Comparison of ENCODE assay signal across 19 cellular contexts in genomic region chrX:1656379-1656778, GRCh38. TPM values are rescaled to one million over a fixed set of nuclear protein-coding genes. Genes with fewer than 3 reads are reported as not detected.
A peak's percentile ranks its signal among the peaks of the same experiment; 100 is the strongest.
DNase-seq lines count a peak whose midpoint lies in the region; ATAC-seq, FAIRE-seq and TF ChIP-seq lines count a peak whose summit lies in the region.
"Had no signal": no experiment of that assay in that cellular context is flagged by ENCODE, and none has a peak within 500 bp of the region (broad histone marks: within the 10 kb centered on the region; RNA-seq: fewer than 3 reads in every experiment).

No MANE protein-coding gene starts in this region.

- no peak for DNase-seq in activated naive CD4-positive, alpha-beta T cell treated with anti-CD3 and anti-CD28 coated beads, Interleukin-2, amount 10 ng/mL, durations not matched to agents 7 days and 5 days
- no peak for DNase-seq in activated naive CD4-positive, alpha-beta T cell treated with anti-CD3 and anti-CD28 coated beads, Interleukin-2, amount 50 U/mL, for 72 hours (ENCODE audit: low spot score in 2 of 2)
- DNase-seq in GM12891 (ENCODE audit: insufficient read length, low spot score) (no peak), NCI-H774 (lab: John Stamatoyannopoulos, UW) (no peak)
- DNase-seq in activated T-helper 1 cell treated with anti-CD3 and anti-CD28 coated beads, Interleukin-12 subunit alpha, Interleukin-12 subunit beta, Interleukin-2, Interleukin-4 antibody, amounts not matched to agents 30 ng/mL and 10 ng/mL and 1 ng/mL, durations not matched to agents 14 hours and 24 hours and 36 hours (ENCODE audit: low spot score) = no peak
- DNase-seq in stimulated activated effector memory CD8-positive, alpha-beta T cell treated with anti-CD3 and anti-CD28 coated beads, Interleukin-12 subunit alpha, Interleukin-12 subunit beta, amount 100 ng/mL, for 72 hours (ENCODE audit: low spot score in 2 of 2) = no peak
- DNase-seq: BE2C, H7, NCI-H1105, NCI-H1694, NCI-H2081 treated with DMSO at 0.1 percent for 48 hours, NCI-H446 treated with DMSO at 0.1 percent for 48 hours, NCI-H69, SJCRH30 had no signal

- peak overlapping the region; percentile 92 for H3K27ac Mint-ChIP-seq in activated naive CD4-positive, alpha-beta T cell treated with anti-CD3 and anti-CD28 coated beads, Interleukin-2, amount 10 ng/mL, durations not matched to agents 7 days and 5 days
- peak overlapping the region in 1 of 2 donors; percentile 94 for H3K27ac Mint-ChIP-seq in activated naive CD4-positive, alpha-beta T cell treated with anti-CD3 and anti-CD28 coated beads, Interleukin-2, amount 50 U/mL, for 72 hours
- H3K27ac Mint-ChIP-seq in activated T-helper 1 cell treated with anti-CD3 and anti-CD28 coated beads, Interleukin-12 subunit alpha, Interleukin-12 subunit beta, Interleukin-2, Interleukin-4 antibody, amounts not matched to agents 30 ng/mL and 10 ng/mL and 1 ng/mL, durations not matched to agents 14 hours and 24 hours and 36 hours = peak overlapping the region; percentile 99
- peak overlapping the region; percentile 96 for H3K27ac Mint-ChIP-seq in stimulated activated effector memory CD8-positive, alpha-beta T cell treated with anti-CD3 and anti-CD28 coated beads, Interleukin-12 subunit alpha, Interleukin-12 subunit beta, amount 100 ng/mL, for 72 hours

- intact Hi-C loops in activated T-helper 1 cell treated with anti-CD3 and anti-CD28 coated beads, Interleukin-12 subunit alpha, Interleukin-12 subunit beta, Interleukin-2, Interleukin-4 antibody, amounts not matched to agents 30 ng/mL and 10 ng/mL and 1 ng/mL, durations not matched to agents 14 hours and 24 hours and 36 hours (cut with micrococcal nuclease) = no loop called here

- H3K36me3 Mint-ChIP-seq in activated naive CD4-positive, alpha-beta T cell treated with anti-CD3 and anti-CD28 coated beads, Interleukin-2, amount 10 ng/mL, durations not matched to agents 7 days and 5 days = peaks cover 19% of the 10 kb centered on the region
- peaks cover 9 to 21% of the 10 kb centered on the region in 2 donors for H3K36me3 Mint-ChIP-seq in activated naive CD4-positive, alpha-beta T cell treated with anti-CD3 and anti-CD28 coated beads, Interleukin-2, amount 50 U/mL, for 72 hours
- peaks cover 9% of the 10 kb centered on the region for H3K36me3 Mint-ChIP-seq in activated T-helper 1 cell treated with anti-CD3 and anti-CD28 coated beads, Interleukin-12 subunit alpha, Interleukin-12 subunit beta, Interleukin-2, Interleukin-4 antibody, amounts not matched to agents 30 ng/mL and 10 ng/mL and 1 ng/mL, durations not matched to agents 14 hours and 24 hours and 36 hours (ENCODE audit: low read depth)
- H3K36me3 Mint-ChIP-seq in stimulated activated effector memory CD8-positive, alpha-beta T cell treated with anti-CD3 and anti-CD28 coated beads, Interleukin-12 subunit alpha, Interleukin-12 subunit beta, amount 100 ng/mL, for 72 hours = peaks cover 25% of the 10 kb centered on the region

- CTCF ChIA-PET in activated naive CD4-positive, alpha-beta T cell treated with anti-CD3 and anti-CD28 coated beads, Interleukin-2, amount 10 ng/mL, durations not matched to agents 7 days and 5 days (lab: Charles Lee) = no interaction called here

- ATAC-seq in activated naive CD4-positive, alpha-beta T cell treated with anti-CD3 and anti-CD28 coated beads, Interleukin-2, amount 50 U/mL, for 72 hours = no peak
- ATAC-seq in stimulated activated effector memory CD8-positive, alpha-beta T cell treated with anti-CD3 and anti-CD28 coated beads, Interleukin-12 subunit alpha, Interleukin-12 subunit beta, amount 100 ng/mL, for 72 hours = no peak
- ATAC-seq in GM21360 (IDR thresholded peaks at IDR 0.05; ENCODE audit: unreplicated experiment) = no peak
- ATAC-seq: Panc1 had no signal

- H3K4me1 Mint-ChIP-seq in activated naive CD4-positive, alpha-beta T cell treated with anti-CD3 and anti-CD28 coated beads, Interleukin-2, amount 10 ng/mL, durations not matched to agents 7 days and 5 days = peaks cover 36% of the 10 kb centered on the region
- peaks cover 36% of the 10 kb centered on the region for H3K4me1 Mint-ChIP-seq in activated T-helper 1 cell treated with anti-CD3 and anti-CD28 coated beads, Interleukin-12 subunit alpha, Interleukin-12 subunit beta, Interleukin-2, Interleukin-4 antibody, amounts not matched to agents 30 ng/mL and 10 ng/mL and 1 ng/mL, durations not matched to agents 14 hours and 24 hours and 36 hours (ENCODE audit: low read depth)
- H3K4me1 Mint-ChIP-seq in stimulated activated effector memory CD8-positive, alpha-beta T cell treated with anti-CD3 and anti-CD28 coated beads, Interleukin-12 subunit alpha, Interleukin-12 subunit beta, amount 100 ng/mL, for 72 hours = peaks cover 39% of the 10 kb centered on the region

- H3K9me3 Mint-ChIP-seq in activated naive CD4-positive, alpha-beta T cell treated with anti-CD3 and anti-CD28 coated beads, Interleukin-2, amount 10 ng/mL, durations not matched to agents 7 days and 5 days = no peaks in the 10 kb centered on the region
- no peaks in the 10 kb centered on the region for H3K9me3 Mint-ChIP-seq in activated naive CD4-positive, alpha-beta T cell treated with anti-CD3 and anti-CD28 coated beads, Interleukin-2, amount 50 U/mL, for 72 hours
- no peaks in the 10 kb centered on the region for H3K9me3 Mint-ChIP-seq in activated T-helper 1 cell treated with anti-CD3 and anti-CD28 coated beads, Interleukin-12 subunit alpha, Interleukin-12 subunit beta, Interleukin-2, Interleukin-4 antibody, amounts not matched to agents 30 ng/mL and 10 ng/mL and 1 ng/mL, durations not matched to agents 14 hours and 24 hours and 36 hours
- H3K9me3 Mint-ChIP-seq in stimulated activated effector memory CD8-positive, alpha-beta T cell treated with anti-CD3 and anti-CD28 coated beads, Interleukin-12 subunit alpha, Interleukin-12 subunit beta, amount 100 ng/mL, for 72 hours = no peaks in the 10 kb centered on the region

- FAIRE-seq in GM12891 (lab: Jason Lieb, UNC) = peak; percentile 94
- FAIRE-seq: A204.1, D721Med had no signal

- no peaks in the 10 kb centered on the region for H3K27me3 Mint-ChIP-seq in activated naive CD4-positive, alpha-beta T cell treated with anti-CD3 and anti-CD28 coated beads, Interleukin-2, amount 10 ng/mL, durations not matched to agents 7 days and 5 days
- H3K27me3 Mint-ChIP-seq in activated T-helper 1 cell treated with anti-CD3 and anti-CD28 coated beads, Interleukin-12 subunit alpha, Interleukin-12 subunit beta, Interleukin-2, Interleukin-4 antibody, amounts not matched to agents 30 ng/mL and 10 ng/mL and 1 ng/mL, durations not matched to agents 14 hours and 24 hours and 36 hours (ENCODE audit: insufficient read depth) = no peaks in the 10 kb centered on the region

- no peak overlapping the region for H3K4me3 Mint-ChIP-seq in activated naive CD4-positive, alpha-beta T cell treated with anti-CD3 and anti-CD28 coated beads, Interleukin-2, amount 10 ng/mL, durations not matched to agents 7 days and 5 days
- H3K4me3 Mint-ChIP-seq in activated T-helper 1 cell treated with anti-CD3 and anti-CD28 coated beads, Interleukin-12 subunit alpha, Interleukin-12 subunit beta, Interleukin-2, Interleukin-4 antibody, amounts not matched to agents 30 ng/mL and 10 ng/mL and 1 ng/mL, durations not matched to agents 14 hours and 24 hours and 36 hours = no peak overlapping the region
- peak overlapping the region; percentile 93 for H3K4me3 Mint-ChIP-seq in stimulated activated effector memory CD8-positive, alpha-beta T cell treated with anti-CD3 and anti-CD28 coated beads, Interleukin-12 subunit alpha, Interleukin-12 subunit beta, amount 100 ng/mL, for 72 hours

- no peak for TF ChIP-seq POLR2A in GM12891 (IDR thresholded peaks at IDR 0.05; ENCODE audit: low read depth, low read length)

TF ChIP-seq in GM12891, 5 proteins besides CTCF, POLR2A, EP300 and RAD21:
- no peak for TF ChIP-seq SPI1 (IDR thresholded peaks at IDR 0.05; ENCODE audit: low read depth, low read length)
- no peak for TF ChIP-seq POU2F2 (IDR thresholded peaks at IDR 0.05; ENCODE audit: low read depth, low read length)
- TF ChIP-seq POLR2AphosphoS5 (IDR thresholded peaks at IDR 0.05; ENCODE audit: low read depth, low read length) = no peak
- TF ChIP-seq PAX5 (IDR thresholded peaks at IDR 0.05; ENCODE audit: insufficient read depth, low read length, severe bottlenecking) = no peak
- no peak for TF ChIP-seq TAF1 (IDR thresholded peaks at IDR 0.05; ENCODE audit: low read depth, low read length)

RNA-seq across cellular contexts. Expression of gene ASMT, which starts 41.5 kb away (rescaled TPM):
- total RNA-seq in activated naive CD4-positive, alpha-beta T cell treated with anti-CD3 and anti-CD28 coated beads, Interleukin-2, amount 50 U/mL, for 72 hours = 1 to 10 TPM in 1 of 2 donors, not detected in 1; 1.1 TPM
- polyA plus RNA-seq in GM12891 (2012; ENCODE audit: low read depth, missing spikeins) = 1.7 TPM
- not detected in 2 replicates for total RNA-seq in activated T-helper 1 cell treated with anti-CD3 and anti-CD28 coated beads, Interleukin-12 subunit alpha, Interleukin-12 subunit beta, Interleukin-2, Interleukin-4 antibody, amounts not matched to agents 30 ng/mL and 10 ng/mL and 1 ng/mL, durations not matched to agents 14 hours and 24 hours and 36 hours
- total RNA-seq: LHCN-M2, SJCRH30 had no signal
